20 cellular contexts compared by ENCODE assay signal in the genomic region with DNA sequence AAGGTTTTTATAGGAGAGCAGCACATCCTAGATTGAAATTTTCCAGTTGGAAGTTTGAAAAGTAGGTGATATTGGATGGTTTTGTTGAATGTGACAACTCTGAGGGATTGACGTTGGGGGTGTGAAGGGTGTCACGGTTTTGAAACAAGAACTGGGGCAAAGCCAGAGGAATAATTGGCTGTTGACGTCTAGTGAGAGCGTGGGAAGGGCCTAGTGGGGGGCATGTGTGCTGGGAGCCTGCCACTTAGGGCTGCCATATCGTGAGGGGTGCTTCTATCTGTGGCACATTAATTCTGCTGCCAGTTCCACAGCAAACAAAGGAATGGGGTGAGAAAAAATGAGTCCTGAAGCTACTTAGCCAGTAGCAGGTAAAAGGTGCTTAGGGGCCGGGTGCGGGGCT.
"Had no signal": no experiment of that assay in that cellular context is flagged by ENCODE, and none has a peak within 500 bp of the region (broad histone marks: within the 10 kb centered on the region; RNA-seq: fewer than 3 reads in every experiment).

No MANE protein-coding gene starts in this region.

- H3K4me1 ChIP-seq: spleen, thyroid gland, upper lobe of right lung had no signal

- H3K27ac Mint-ChIP-seq: activated B cell treated with CpG ODN at 0.5 μM for 24 hours; activated CD4-positive, alpha-beta T cell treated with anti-CD3 and anti-CD28 coated beads for 36 hours; activated naive CD4-positive, alpha-beta T cell treated with anti-CD3 and anti-CD28 coated beads, Interleukin-2, amount 10 ng/mL, durations not matched to agents 7 days and 5 days; T-helper 1 cell treated with Interleukin-12 subunit alpha and Interleukin-12 subunit beta and Interleukin-4 antibody, amounts not matched to agents 30 μg/mL and 1 μg/mL, for 36 hours had no signal

- H3K4me3 Mint-ChIP-seq: activated B cell treated with CpG ODN at 0.5 μM for 24 hours; activated CD4-positive, alpha-beta T cell treated with anti-CD3 and anti-CD28 coated beads for 36 hours; activated naive CD4-positive, alpha-beta T cell treated with anti-CD3 and anti-CD28 coated beads, Interleukin-2, amount 10 ng/mL, durations not matched to agents 7 days and 5 days; memory B cell; T-helper 1 cell treated with Interleukin-12 subunit alpha and Interleukin-12 subunit beta and Interleukin-4 antibody, amounts not matched to agents 30 μg/mL and 1 μg/mL, for 36 hours had no signal

- H3K27me3 Mint-ChIP-seq: activated B cell treated with CpG ODN at 0.5 μM for 24 hours; activated CD4-positive, alpha-beta T cell treated with anti-CD3 and anti-CD28 coated beads for 36 hours; activated naive CD4-positive, alpha-beta T cell treated with anti-CD3 and anti-CD28 coated beads, Interleukin-2, amount 10 ng/mL, durations not matched to agents 7 days and 5 days; memory B cell had no signal

- H3K27ac ChIP-seq: spleen, thyroid gland, upper lobe of right lung had no signal

- H3K4me3 ChIP-seq: spleen, thyroid gland, upper lobe of right lung had no signal

- H3K9me3 ChIP-seq: spleen, thyroid gland, upper lobe of right lung had no signal

- ATAC-seq: activated CD4-positive, alpha-beta T cell treated with anti-CD3 and anti-CD28 coated beads for 36 hours; stimulated activated naive CD8-positive, alpha-beta T cell treated with anti-CD3 and anti-CD28 coated beads, Interleukin-15, Interleukin-2, amounts not matched to agents 100 U/mL and 50 U/mL, for 24 hours; upper lobe of right lung had no signal

- H3K27me3 ChIP-seq: spleen, thyroid gland, upper lobe of right lung had no signal

- DNase-seq: activated B cell treated with CpG ODN at 0.5 μM for 24 hours; activated CD4-positive, alpha-beta T cell treated with anti-CD3 and anti-CD28 coated beads for 36 hours; activated CD4-positive, alpha-beta T cell treated with anti-CD3 and anti-CD28 coated beads, Interleukin-2, amount 50 U/mL, for 4 hours; activated CD8-positive, alpha-beta memory T cell treated with anti-CD3 and anti-CD28 coated beads, Interleukin-2, amount 50 U/mL, for 48 hours; activated effector memory CD4-positive, alpha-beta T cell treated with anti-CD3 and anti-CD28 coated beads, Interleukin-2, amount 50 U/mL, for 16 hours; activated naive CD4-positive, alpha-beta T cell treated with anti-CD3 and anti-CD28 coated beads, Interleukin-2, amount 10 ng/mL, durations not matched to agents 7 days and 5 days; activated T-cell treated with anti-CD3 and anti-CD28 coated beads, Interleukin-2, amount 50 U/mL, for 48 hours; amygdala; erythroblast; foreskin fibroblast; kidney glomerular epithelial cell; occipital lobe; spleen; stimulated activated CD4-positive, alpha-beta T cell treated with anti-CD3 and anti-CD28 coated beads, Interleukin-4, amount 100 ng/mL, for 1 hour; stimulated activated naive CD8-positive, alpha-beta T cell treated with anti-CD3 and anti-CD28 coated beads, Interleukin-15, Interleukin-2, amounts not matched to agents 100 U/mL and 50 U/mL, for 24 hours; substantia nigra; thyroid gland; upper lobe of right lung had no signal

- H3K9me3 Mint-ChIP-seq: activated B cell treated with CpG ODN at 0.5 μM for 24 hours; activated naive CD4-positive, alpha-beta T cell treated with anti-CD3 and anti-CD28 coated beads, Interleukin-2, amount 10 ng/mL, durations not matched to agents 7 days and 5 days; memory B cell; T-helper 1 cell treated with Interleukin-12 subunit alpha and Interleukin-12 subunit beta and Interleukin-4 antibody, amounts not matched to agents 30 μg/mL and 1 μg/mL, for 36 hours had no signal

- H3K4me1 Mint-ChIP-seq: activated B cell treated with CpG ODN at 0.5 μM for 24 hours; activated CD4-positive, alpha-beta T cell treated with anti-CD3 and anti-CD28 coated beads for 36 hours; activated naive CD4-positive, alpha-beta T cell treated with anti-CD3 and anti-CD28 coated beads, Interleukin-2, amount 10 ng/mL, durations not matched to agents 7 days and 5 days; memory B cell had no signal
